In the genomic region with DNA sequence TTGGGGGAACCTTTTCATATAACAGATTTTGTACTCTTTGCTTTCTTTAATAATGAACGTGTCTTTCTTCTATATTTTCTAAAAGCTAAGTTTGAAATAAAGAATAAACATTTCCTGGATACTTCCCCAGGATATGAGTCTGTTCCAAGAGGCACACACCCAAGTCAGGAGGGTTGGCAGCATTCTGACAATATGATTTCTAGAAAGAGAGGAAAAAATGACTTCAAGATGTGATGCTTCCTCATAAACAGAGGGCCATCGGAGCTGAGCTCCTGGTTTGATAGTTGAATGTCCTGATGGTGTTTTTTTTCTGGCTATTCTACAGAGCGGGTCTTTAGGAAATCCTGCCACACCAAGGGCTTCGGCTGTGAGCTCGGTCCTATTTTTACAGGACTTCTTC, we compare ENCODE assay signal across 19 cellular contexts.
DNase-seq lines count a peak whose midpoint lies in the region; ATAC-seq and TF ChIP-seq lines count a peak whose summit lies in the region.
"Had no signal": no experiment of that assay in that cellular context is flagged by ENCODE, and none has a peak within 500 bp of the region (broad histone marks: within the 10 kb centered on the region; RNA-seq: fewer than 3 reads in every experiment).

No MANE protein-coding gene starts in this region.

- H3K4me3 Mint-ChIP-seq in MCF 10A (ENCODE audit: unreplicated experiment): peak overlapping the region; percentile 44

- H3K4me1 Mint-ChIP-seq in MCF 10A (ENCODE audit: insufficient read depth, unreplicated experiment): peaks cover 17% of the 10 kb centered on the region

- no TSS peak for BruUV-seq in MCF 10A (replicated peaks; lab: Mats Ljungman, UMichigan)

- no peaks in the 10 kb centered on the region for H3K9me3 ChIP-seq in breast epithelium
- no peaks in the 10 kb centered on the region for H3K9me3 ChIP-seq in aorta (ENCODE audit: control insufficient read depth, low read length)
- H3K9me3 ChIP-seq: HAP-1, SJCRH30 had no signal

- H3K4me3 ChIP-seq in breast epithelium (no peak overlapping the region), aorta (ENCODE audit: low read length in 2 of 2) (no peak overlapping the region)
- H3K4me3 ChIP-seq: HAP-1, SJCRH30 had no signal

- no peaks in the 10 kb centered on the region for H3K27me3 ChIP-seq in breast epithelium
- H3K27me3 ChIP-seq in aorta (ENCODE audit: control insufficient read depth in 1 of 2, insufficient read depth in 2 of 2, low read length in 1 of 2): no peaks in the 10 kb centered on the region
- H3K27me3 ChIP-seq: SJCRH30 had no signal

- no peaks in the 10 kb centered on the region for H3K27me3 Mint-ChIP-seq in MCF 10A (ENCODE audit: insufficient read depth, unreplicated experiment)

- CTCF ChIA-PET in MCF 10A (lab: Yijun Ruan, JAX): interaction anchor here (0.6 kb wide), 1 partner anchor 581 kb away, joined by 3 read pairs; no protein-coding TSS in a partner anchor

- 12 to 22% methylated on average over 5 of the region's 5 CpGs for WGBS in aorta, 2 donors

- TF ChIP-seq CTCF in MCF 10A (IDR thresholded peaks at IDR 0.05; ENCODE audit: unreplicated experiment) (no peak), breast epithelium (IDR thresholded peaks at IDR 0.05) (no peak)

- in situ Hi-C loops in KBM-7 (cut with MboI; ENCODE audit: low pct_unique_long_range_greater_than_20kb, low sequenced_read_pairs): no loop called here

- no peaks in the 10 kb centered on the region for H3K36me3 Mint-ChIP-seq in MCF 10A (ENCODE audit: insufficient read depth, unreplicated experiment)

- no peaks in the 10 kb centered on the region for H3K4me1 ChIP-seq in breast epithelium
- no peaks in the 10 kb centered on the region for H3K4me1 ChIP-seq in aorta (ENCODE audit: control insufficient read depth in 1 of 2, insufficient read depth in 2 of 2, low read length in 2 of 2)
- H3K4me1 ChIP-seq: HAP-1, SJCRH30 had no signal

- H3K27ac Mint-ChIP-seq in MCF 10A (ENCODE audit: low read depth, unreplicated experiment): peak overlapping the region; percentile 59

- H3K27ac ChIP-seq in breast epithelium: peak overlapping the region in 1 of 2 donors; percentile 62
- H3K27ac ChIP-seq in aorta (ENCODE audit: low read depth in 1 of 2, low read length in 2 of 2): no peak overlapping the region
- H3K27ac ChIP-seq: 22Rv1, SJCRH30 had no signal

- DNase-seq in MCF 10A (ENCODE audit: unreplicated experiment): peak; percentile 42
- DNase-seq in breast epithelium (ENCODE audit: low spot score in 2 of 2): no peak
- DNase-seq in Right ventricle myocardium superior: no peak
- DNase-seq in sciatic nerve (ENCODE audit: low spot score): no peak
- DNase-seq in aorta: no peak
- DNase-seq in activated CD4-positive, CD25-positive, alpha-beta regulatory T cell (lab: John Stamatoyannopoulos, UW): no peak
- no peak for DNase-seq in pons (ENCODE audit: low spot score)
- no peak for DNase-seq in KBM-7
- DNase-seq: C1 segment of cervical spinal cord, EL, IMR-90, MV-4-11, NCI-H1417 treated with DMSO at 0.1 percent for 48 hours, NCI-H2029, NCI-H2171 treated with DMSO at 0.1 percent for 48 hours, NCI-H510A, SJCRH30 had no signal

- intact Hi-C loops in MCF 10A (cut with micrococcal nuclease): no loop called here
- intact Hi-C loops in breast epithelium (cut with DNase I; ENCODE audit: low total_unique reads): no loop called here
- intact Hi-C loops in Right ventricle myocardium superior (cut with DNase I): no loop called here
- intact Hi-C loops in sciatic nerve (cut with DNase I): no loop called here
- intact Hi-C loops in aorta (cut with DNase I): no loop called here

- H3K9me3 Mint-ChIP-seq in MCF 10A (ENCODE audit: unreplicated experiment): no peaks in the 10 kb centered on the region

- ATAC-seq in Right ventricle myocardium superior (ENCODE audit: poor library complexity) (peak; percentile 81), sciatic nerve (peak; percentile 90), aorta (ENCODE audit: low FRiP score) (peak; percentile 58)

- POLR2A ChIA-PET in MCF 10A (lab: Yijun Ruan, JAX): interaction anchor here (0.9 kb wide), 1 partner anchor 12 kb away, joined by 3 read pairs; no protein-coding TSS in a partner anchor

- H3K36me3 ChIP-seq in breast epithelium (no peaks in the 10 kb centered on the region), aorta (ENCODE audit: control insufficient read depth in 1 of 2, insufficient read depth in 2 of 2, low read length in 1 of 2) (no peaks in the 10 kb centered on the region)
- H3K36me3 ChIP-seq: HAP-1, SJCRH30 had no signal

- no peak for TF ChIP-seq POLR2A in breast epithelium (IDR thresholded peaks at IDR 0.05)
